ENCODE assay signal across 1 cellular context in the genomic region with DNA sequence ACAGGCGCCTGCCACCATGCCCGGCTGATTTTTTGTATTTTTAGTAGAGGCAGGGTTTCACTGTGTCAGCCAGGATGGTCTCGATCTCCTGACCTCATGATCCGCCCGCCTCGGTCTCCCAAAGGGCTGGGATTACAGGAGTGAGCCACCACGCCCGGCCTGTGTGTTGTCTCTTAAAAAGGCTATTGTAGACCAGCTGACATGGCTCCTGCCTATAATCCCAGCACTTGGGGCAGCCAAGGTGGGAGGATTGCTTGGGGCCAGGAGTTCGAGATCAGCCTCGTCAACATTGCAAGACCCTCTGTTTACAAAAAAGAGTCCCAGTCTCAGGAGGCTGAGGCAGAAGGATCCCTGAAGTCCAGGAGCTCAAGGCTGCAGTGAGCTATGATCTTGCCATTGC. TPM values are rescaled to one million over a fixed set of nuclear protein-coding genes. Genes with fewer than 3 reads are reported as not detected.
"Had no signal": no experiment of that assay in that cellular context is flagged by ENCODE, and none has a peak within 500 bp of the region (broad histone marks: within the 10 kb centered on the region; RNA-seq: fewer than 3 reads in every experiment).

No MANE protein-coding gene starts in this region.

RNA-seq across cellular contexts. Expression of a gene that starts 53.2 kb away (rescaled TPM):
- total RNA-seq: LHCN-M2 had no signal
